Comparison of ENCODE assay signal across 2 cellular contexts in the genomic region with DNA sequence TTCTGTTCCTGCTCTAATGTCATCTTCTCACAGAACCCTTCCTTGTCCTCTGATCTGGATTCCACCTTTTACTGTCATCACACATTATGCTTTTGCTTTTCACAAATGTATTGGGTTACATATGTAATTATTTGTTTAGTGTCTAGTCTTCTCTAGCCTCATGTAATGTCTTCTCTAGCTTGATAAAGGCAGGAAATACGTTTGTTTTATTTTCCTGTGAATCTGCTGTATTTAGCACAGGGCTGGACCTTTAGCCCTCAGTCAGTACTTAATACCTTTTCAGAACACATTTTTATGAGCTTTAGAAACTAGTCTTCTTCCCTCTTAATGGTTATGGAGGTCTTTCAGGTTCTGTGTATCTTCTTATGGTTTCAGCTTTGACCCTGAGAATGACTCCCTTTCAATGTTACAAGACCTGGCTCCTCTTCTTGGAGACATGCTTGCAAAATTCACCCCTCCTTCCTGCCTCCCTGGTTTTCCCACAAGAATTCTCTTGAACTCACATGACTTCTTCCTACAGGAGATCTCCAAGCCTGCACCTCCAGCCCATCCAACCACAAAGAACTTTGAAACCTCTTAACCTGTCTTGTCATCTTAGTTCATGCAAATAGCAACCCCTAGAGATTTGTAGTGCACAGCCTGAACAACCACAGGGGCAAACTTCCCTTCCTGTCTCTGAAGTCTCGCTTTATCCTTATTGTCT.
TF ChIP-seq lines count a peak whose summit lies in the region.

No MANE protein-coding gene starts in this region.

TF ChIP-seq in IMR-90, 13 proteins besides CTCF, POLR2A, EP300 and RAD21 (continued from another document):
- TF ChIP-seq, protein P1, sequence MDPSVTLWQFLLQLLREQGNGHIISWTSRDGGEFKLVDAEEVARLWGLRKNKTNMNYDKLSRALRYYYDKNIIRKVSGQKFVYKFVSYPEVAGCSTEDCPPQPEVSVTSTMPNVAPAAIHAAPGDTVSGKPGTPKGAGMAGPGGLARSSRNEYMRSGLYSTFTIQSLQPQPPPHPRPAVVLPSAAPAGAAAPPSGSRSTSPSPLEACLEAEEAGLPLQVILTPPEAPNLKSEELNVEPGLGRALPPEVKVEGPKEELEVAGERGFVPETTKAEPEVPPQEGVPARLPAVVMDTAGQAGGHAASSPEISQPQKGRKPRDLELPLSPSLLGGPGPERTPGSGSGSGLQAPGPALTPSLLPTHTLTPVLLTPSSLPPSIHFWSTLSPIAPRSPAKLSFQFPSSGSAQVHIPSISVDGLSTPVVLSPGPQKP (IDR thresholded peaks at IDR 0.05; ENCODE audit: borderline replicate concordance, low read depth, low read length), result no peak
- TF ChIP-seq RFX5 (IDR thresholded peaks at IDR 0.05; ENCODE audit: low read depth, low read length), result no peak
- TF ChIP-seq MXI1 (IDR thresholded peaks at IDR 0.05; ENCODE audit: borderline replicate concordance, low read depth, low read length), result no peak
- TF ChIP-seq NFE2L2 (IDR thresholded peaks at IDR 0.05; ENCODE audit: low read depth, low read length), result no peak

TF ChIP-seq in SK-N-SH treated with all-trans-retinoic acid at 6 μM for 48 hours, 23 proteins besides CTCF, POLR2A, EP300 and RAD21 (continued from another document):
- TF ChIP-seq, protein P2, sequence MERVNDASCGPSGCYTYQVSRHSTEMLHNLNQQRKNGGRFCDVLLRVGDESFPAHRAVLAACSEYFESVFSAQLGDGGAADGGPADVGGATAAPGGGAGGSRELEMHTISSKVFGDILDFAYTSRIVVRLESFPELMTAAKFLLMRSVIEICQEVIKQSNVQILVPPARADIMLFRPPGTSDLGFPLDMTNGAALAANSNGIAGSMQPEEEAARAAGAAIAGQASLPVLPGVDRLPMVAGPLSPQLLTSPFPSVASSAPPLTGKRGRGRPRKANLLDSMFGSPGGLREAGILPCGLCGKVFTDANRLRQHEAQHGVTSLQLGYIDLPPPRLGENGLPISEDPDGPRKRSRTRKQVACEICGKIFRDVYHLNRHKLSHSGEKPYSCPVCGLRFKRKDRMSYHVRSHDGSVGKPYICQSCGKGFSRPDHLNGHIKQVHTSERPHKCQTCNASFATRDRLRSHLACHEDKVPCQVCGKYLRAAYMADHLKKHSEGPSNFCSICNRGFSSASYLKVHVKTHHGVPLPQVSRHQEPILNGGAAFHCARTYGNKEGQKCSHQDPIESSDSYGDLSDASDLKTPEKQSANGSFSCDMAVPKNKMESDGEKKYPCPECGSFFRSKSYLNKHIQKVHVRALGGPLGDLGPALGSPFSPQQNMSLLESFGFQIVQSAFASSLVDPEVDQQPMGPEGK (CRISPR knock-in tag; IDR thresholded peaks at IDR 0.05; ENCODE audit: borderline replicate concordance), result no peak
- no peak for TF ChIP-seq ZNF565 (CRISPR knock-in tag; conservative IDR thresholded peaks at IDR 0.05; ENCODE audit: low read depth)
- no peak for TF ChIP-seq ZFP3 (CRISPR knock-in tag; IDR thresholded peaks at IDR 0.05)
- TF ChIP-seq, protein P3, sequence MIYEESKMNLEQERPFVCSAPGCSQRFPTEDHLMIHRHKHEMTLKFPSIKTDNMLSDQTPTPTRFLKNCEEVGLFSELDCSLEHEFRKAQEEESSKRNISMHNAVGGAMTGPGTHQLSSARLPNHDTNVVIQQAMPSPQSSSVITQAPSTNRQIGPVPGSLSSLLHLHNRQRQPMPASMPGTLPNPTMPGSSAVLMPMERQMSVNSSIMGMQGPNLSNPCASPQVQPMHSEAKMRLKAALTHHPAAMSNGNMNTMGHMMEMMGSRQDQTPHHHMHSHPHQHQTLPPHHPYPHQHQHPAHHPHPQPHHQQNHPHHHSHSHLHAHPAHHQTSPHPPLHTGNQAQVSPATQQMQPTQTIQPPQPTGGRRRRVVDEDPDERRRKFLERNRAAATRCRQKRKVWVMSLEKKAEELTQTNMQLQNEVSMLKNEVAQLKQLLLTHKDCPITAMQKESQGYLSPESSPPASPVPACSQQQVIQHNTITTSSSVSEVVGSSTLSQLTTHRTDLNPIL (CRISPR knock-in tag; IDR thresholded peaks at IDR 0.05; ENCODE audit: low read depth), result no peak
